9 cellular contexts compared by ENCODE assay signal in the genomic region with DNA sequence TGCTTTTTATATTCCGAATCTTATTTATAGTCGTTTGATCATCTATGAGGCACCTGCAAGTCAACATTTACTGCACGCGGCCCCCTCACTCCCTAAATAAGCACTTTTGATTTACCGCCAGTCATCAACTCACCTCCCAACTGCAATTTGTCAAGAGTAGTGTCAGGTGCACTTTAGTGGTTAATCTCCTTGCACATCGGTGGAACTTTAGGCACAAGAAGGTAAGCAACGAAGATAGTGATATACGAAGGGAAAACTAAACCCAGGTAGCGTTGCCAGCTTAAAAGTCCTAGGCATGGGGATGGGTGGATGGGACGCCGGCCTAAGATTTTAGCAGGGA. TPM values are rescaled to one million over a fixed set of nuclear protein-coding genes. Genes with fewer than 3 reads are reported as not detected.
A peak's percentile ranks its signal among the peaks of the same experiment; 100 is the strongest.
DNase-seq lines count a peak whose midpoint lies in the region; ATAC-seq and TF ChIP-seq lines count a peak whose summit lies in the region.
"Had no signal": no experiment of that assay in that cellular context is flagged by ENCODE, and none has a peak within 500 bp of the region (broad histone marks: within the 10 kb centered on the region; RNA-seq: fewer than 3 reads in every experiment).

No MANE protein-coding gene starts in this region.

- H3K36me3 ChIP-seq in iPS-15b (ENCODE audit: control insufficient read depth, insufficient read depth, low read length) (no peaks in the 10 kb centered on the region), rectal smooth muscle tissue (ENCODE audit: control insufficient read depth, insufficient read depth, low read length) (no peaks in the 10 kb centered on the region)

- H3K4ac ChIP-seq in H9 (ENCODE audit: low read depth, low read length) = no peak overlapping the region

- H3K27ac ChIP-seq in H9 (ENCODE audit: insufficient read length, low read depth, low read length) (no peak overlapping the region), rectal smooth muscle tissue (ENCODE audit: low read depth, low read length) (peak overlapping the region; percentile 51)

- CTCF ChIA-PET in activated CD4-positive, alpha-beta T cell treated with anti-CD3 and anti-CD28 coated beads, Interleukin-2, amount 10 ng/mL, durations not matched to agents 7 days and 5 days (lab: Charles Lee) = no interaction called here

- peak overlapping the region; percentile 82 for H3K4me2 ChIP-seq in H9 (ENCODE audit: insufficient read depth, insufficient read length, low read length)

- H3K27me3 ChIP-seq in H9 (ENCODE audit: insufficient read depth, low read length) (peaks cover 2% of the 10 kb centered on the region; the same call in 1 of the 2 replicates), iPS-15b (ENCODE audit: control insufficient read depth, insufficient read depth, low read length) (peaks cover 26% of the 10 kb centered on the region), rectal smooth muscle tissue (ENCODE audit: control insufficient read depth, insufficient read depth, low read length) (peaks cover 8% of the 10 kb centered on the region)

- peak overlapping the region; percentile 69 for H2AFZ ChIP-seq in H9 (ENCODE audit: low read length)

- H3K27ac Mint-ChIP-seq in H9 = no peak overlapping the region
- H3K27ac Mint-ChIP-seq in activated naive CD8-positive, alpha-beta T cell treated with anti-CD3 and anti-CD28 coated beads, Interleukin-2, amount 10 ng/mL, durations not matched to agents 7 days and 5 days = no peak overlapping the region
- no peak overlapping the region for H3K27ac Mint-ChIP-seq in activated CD4-positive, alpha-beta T cell treated with anti-CD3 and anti-CD28 coated beads, Interleukin-2, amount 10 ng/mL, durations not matched to agents 7 days and 5 days

- H3K9ac ChIP-seq in H9 (ENCODE audit: extremely low read depth, insufficient read length, low read length) (peak overlapping the region; percentile 25), iPS-15b (ENCODE audit: low read depth, low read length) (peak overlapping the region; percentile 47), rectal smooth muscle tissue (ENCODE audit: low read length) (no peak overlapping the region)

- H3K79me2 ChIP-seq in H9 (ENCODE audit: insufficient read depth, low read length) = no peaks in the 10 kb centered on the region

- peak overlapping the region; percentile 73 to 87 for H3K4me3 Mint-ChIP-seq in H9
- H3K4me3 Mint-ChIP-seq in activated naive CD8-positive, alpha-beta T cell treated with anti-CD3 and anti-CD28 coated beads, Interleukin-2, amount 10 ng/mL, durations not matched to agents 7 days and 5 days = peak overlapping the region; percentile 37
- no peak overlapping the region for H3K4me3 Mint-ChIP-seq in activated CD4-positive, alpha-beta T cell treated with anti-CD3 and anti-CD28 coated beads, Interleukin-2, amount 10 ng/mL, durations not matched to agents 7 days and 5 days

- H4K91ac ChIP-seq in H9 (ENCODE audit: insufficient read length, low read depth, low read length) = no peak overlapping the region

- peaks cover 8% of the 10 kb centered on the region in 2 experiments; a peak in 3 of 4 replicates for H3K4me1 Mint-ChIP-seq in H9
- H3K4me1 Mint-ChIP-seq in activated naive CD8-positive, alpha-beta T cell treated with anti-CD3 and anti-CD28 coated beads, Interleukin-2, amount 10 ng/mL, durations not matched to agents 7 days and 5 days = peaks cover 2% of the 10 kb centered on the region
- peaks cover 3% of the 10 kb centered on the region for H3K4me1 Mint-ChIP-seq in activated CD4-positive, alpha-beta T cell treated with anti-CD3 and anti-CD28 coated beads, Interleukin-2, amount 10 ng/mL, durations not matched to agents 7 days and 5 days

- H3K9me3 Mint-ChIP-seq in H9 = no peaks in the 10 kb centered on the region
- no peaks in the 10 kb centered on the region for H3K9me3 Mint-ChIP-seq in activated naive CD8-positive, alpha-beta T cell treated with anti-CD3 and anti-CD28 coated beads, Interleukin-2, amount 10 ng/mL, durations not matched to agents 7 days and 5 days
- no peaks in the 10 kb centered on the region for H3K9me3 Mint-ChIP-seq in activated CD4-positive, alpha-beta T cell treated with anti-CD3 and anti-CD28 coated beads, Interleukin-2, amount 10 ng/mL, durations not matched to agents 7 days and 5 days

- H3K9me3 ChIP-seq in H9 (ENCODE audit: control insufficient read depth, low read depth, low read length) (no peaks in the 10 kb centered on the region), iPS-15b (ENCODE audit: control insufficient read depth, insufficient read depth, low read length) (no peaks in the 10 kb centered on the region)

- H3K27me3 Mint-ChIP-seq in H9 (ENCODE audit: low read depth) = peaks cover 32% of the 10 kb centered on the region
- peaks cover 31% of the 10 kb centered on the region for H3K27me3 Mint-ChIP-seq in activated naive CD8-positive, alpha-beta T cell treated with anti-CD3 and anti-CD28 coated beads, Interleukin-2, amount 10 ng/mL, durations not matched to agents 7 days and 5 days
- H3K27me3 Mint-ChIP-seq in activated CD4-positive, alpha-beta T cell treated with anti-CD3 and anti-CD28 coated beads, Interleukin-2, amount 10 ng/mL, durations not matched to agents 7 days and 5 days = peaks cover 36% of the 10 kb centered on the region

- H3K79me1 ChIP-seq in H9 (ENCODE audit: insufficient read depth, low read depth, low read length, poor library complexity, severe bottlenecking) = no peaks in the 10 kb centered on the region

- H3K23me2 ChIP-seq in H9 (ENCODE audit: insufficient read length, low read depth, low read length, poor library complexity, severe bottlenecking) = peaks cover 7% of the 10 kb centered on the region

- no peak overlapping the region for H2BK12ac ChIP-seq in H9 (ENCODE audit: insufficient read length, low read depth, low read length)

- POLR2A ChIA-PET in activated naive CD8-positive, alpha-beta T cell treated with anti-CD3 and anti-CD28 coated beads, Interleukin-2, amount 10 ng/mL, durations not matched to agents 7 days and 5 days (lab: Charles Lee) = no interaction called here
- POLR2A ChIA-PET in activated CD4-positive, alpha-beta T cell treated with anti-CD3 and anti-CD28 coated beads, Interleukin-2, amount 10 ng/mL, durations not matched to agents 7 days and 5 days (lab: Charles Lee) = no interaction called here

- no peak overlapping the region for H3K56ac ChIP-seq in H9 (ENCODE audit: insufficient read length, low read depth, low read length)

- no peak overlapping the region for H3K23ac ChIP-seq in H9 (ENCODE audit: insufficient read length, low read depth, low read length)

- no peak overlapping the region for H2BK120ac ChIP-seq in H9 (ENCODE audit: low read depth, low read length, poor library complexity, severe bottlenecking)

- TF ChIP-seq CTCF in H9 (conservative IDR thresholded peaks at IDR 0.05) = no peak

- WGBS in H9 (ENCODE audit: extremely low coverage, insufficient read length, low lambda C conversion rate) = no CpG with 5 or more reads among the region's 11 CpGs

- H4K8ac ChIP-seq in H9 (replicated peaks; ENCODE audit: insufficient read length, low read depth, low read length) = no peak overlapping the region

- H3K4me1 ChIP-seq in H9 (ENCODE audit: insufficient read depth, low read length) = no peaks in the 10 kb centered on the region
- no peaks in the 10 kb centered on the region for H3K4me1 ChIP-seq in iPS-15b (ENCODE audit: control insufficient read depth, insufficient read depth, low read length)
- H3K4me1 ChIP-seq in rectal smooth muscle tissue (ENCODE audit: control insufficient read depth, insufficient read depth, low read length) = peaks cover 4% of the 10 kb centered on the region

- DNase-seq in H9 (no peak), superior temporal gyrus (ENCODE audit: extremely low spot score) (no peak), DMS79 (lab: John Stamatoyannopoulos, UW) (no peak), NCI-H226 (no peak)
- DNase-seq in activated naive CD8-positive, alpha-beta T cell treated with anti-CD3 and anti-CD28 coated beads, Interleukin-2, amount 10 ng/mL, durations not matched to agents 7 days and 5 days = no peak
- DNase-seq in activated CD4-positive, alpha-beta T cell treated with anti-CD3 and anti-CD28 coated beads, Interleukin-2, amount 10 ng/mL, durations not matched to agents 7 days and 5 days = no peak
- DNase-seq: stimulated activated naive CD4-positive, alpha-beta T cell had no signal

- H3T11ph ChIP-seq in H9 (ENCODE audit: low read length) = no peak overlapping the region

- no peaks in the 10 kb centered on the region for H4K20me1 ChIP-seq in H9 (ENCODE audit: control insufficient read depth, insufficient read depth, insufficient read length)

- H4K5ac ChIP-seq in H9 (ENCODE audit: insufficient read length, low read depth, low read length) = no peak overlapping the region

- no peak overlapping the region for H3K18ac ChIP-seq in H9 (ENCODE audit: insufficient read length, low read depth, low read length)

- H2BK5ac ChIP-seq in H9 (ENCODE audit: insufficient read length, low read length) = no peak overlapping the region

- H2BK20ac ChIP-seq in H9 (ENCODE audit: low read depth, low read length, poor library complexity, severe bottlenecking) = no peak overlapping the region

- H2AK5ac ChIP-seq in H9 (ENCODE audit: insufficient read length, low read length) = no peak overlapping the region

- H3K14ac ChIP-seq in H9 (ENCODE audit: insufficient read depth, low read length) = no peak overlapping the region

- H3K4me3 ChIP-seq in iPS-15b (ENCODE audit: low read depth, low read length) (peak overlapping the region; percentile 76), rectal smooth muscle tissue (ENCODE audit: low read length) (peak overlapping the region; percentile 76)

- no peak overlapping the region for H2BK15ac ChIP-seq in H9 (ENCODE audit: low read depth, low read length)

- ATAC-seq in activated naive CD8-positive, alpha-beta T cell treated with anti-CD3 and anti-CD28 coated beads, Interleukin-2, amount 10 ng/mL, durations not matched to agents 7 days and 5 days (ENCODE audit: low read depth) = no peak

- no peaks in the 10 kb centered on the region for H3K36me3 Mint-ChIP-seq in H9 (ENCODE audit: insufficient read depth in 1 of 3, low read depth in 3 of 3)
- no peaks in the 10 kb centered on the region for H3K36me3 Mint-ChIP-seq in activated naive CD8-positive, alpha-beta T cell treated with anti-CD3 and anti-CD28 coated beads, Interleukin-2, amount 10 ng/mL, durations not matched to agents 7 days and 5 days
- H3K36me3 Mint-ChIP-seq in activated CD4-positive, alpha-beta T cell treated with anti-CD3 and anti-CD28 coated beads, Interleukin-2, amount 10 ng/mL, durations not matched to agents 7 days and 5 days (ENCODE audit: low read depth) = no peaks in the 10 kb centered on the region

RNA-seq across cellular contexts. Expression of gene RNF180, which starts 0.5 kb away (rescaled TPM):
- total RNA-seq in H9 (2021) = 2.5 and 2.9 TPM in 2 replicates
- total RNA-seq in activated naive CD8-positive, alpha-beta T cell treated with anti-CD3 and anti-CD28 coated beads, Interleukin-2, amount 10 ng/mL, durations not matched to agents 7 days and 5 days = not detected
- not detected for total RNA-seq in activated CD4-positive, alpha-beta T cell treated with anti-CD3 and anti-CD28 coated beads, Interleukin-2, amount 10 ng/mL, durations not matched to agents 7 days and 5 days
